In genomic region chr3:189324538-189325138, GRCh38 we compare ENCODE assay signal across 1 cellular context.
TF ChIP-seq lines count a peak whose summit lies in the region.

No MANE protein-coding gene starts in this region.

TF ChIP-seq in GM12878, 131 proteins besides CTCF, POLR2A, EP300 and RAD21 (continued from another document and continues in another):
- no peak for TF ChIP-seq USF2 (IDR thresholded peaks at IDR 0.05; ENCODE audit: borderline replicate concordance, low read depth, low read length)
- TF ChIP-seq RAD51 (IDR thresholded peaks at IDR 0.05) = no peak
- peak; percentile 53; the same call in 1 of the 2 replicates for TF ChIP-seq POLR2AphosphoS2 (IDR thresholded peaks at IDR 0.05; ENCODE audit: low read depth, low read length)
- TF ChIP-seq REST (IDR thresholded peaks at IDR 0.05; ENCODE audit: low read depth, low read length) = no peak
- TF ChIP-seq SMAD5 (IDR thresholded peaks at IDR 0.05; ENCODE audit: low read depth) = no peak
- TF ChIP-seq CHD4 (IDR thresholded peaks at IDR 0.05) = no peak
- TF ChIP-seq IRF4 (IDR thresholded peaks at IDR 0.05; ENCODE audit: low read depth, low read length) = 0 out of 2 replicates have a peak, but pooled peaks have one; percentile 52
- TF ChIP-seq POU2F2 (IDR thresholded peaks at IDR 0.05; ENCODE audit: borderline replicate concordance, low read depth, low read length) = peak; percentile 70; the same call in 2 of the 3 replicates
- TF ChIP-seq KAT2A (conservative IDR thresholded peaks at IDR 0.05; ENCODE audit: control insufficient read depth, low read depth, low read length) = no peak
- peak; percentile 73 for TF ChIP-seq BCL3 (IDR thresholded peaks at IDR 0.05; ENCODE audit: borderline replicate concordance, insufficient read depth, low read depth, low read length, poor library complexity, severe bottlenecking)
- peak; percentile 91 for TF ChIP-seq ZNF217 (IDR thresholded peaks at IDR 0.05)
- TF ChIP-seq ESRRA (IDR thresholded peaks at IDR 0.05; ENCODE audit: low read length) = no peak
- TF ChIP-seq MYC (IDR thresholded peaks at IDR 0.05; ENCODE audit: insufficient read depth, insufficient read length, insufficient replicate concordance, low read length, severe bottlenecking) = no peak
- TF ChIP-seq HDAC6 (IDR thresholded peaks at IDR 0.05; ENCODE audit: unreplicated experiment) = no peak
- no peak for TF ChIP-seq RB1 (IDR thresholded peaks at IDR 0.05; ENCODE audit: borderline replicate concordance)
- TF ChIP-seq HDAC2 (IDR thresholded peaks at IDR 0.05) = no peak
- TF ChIP-seq SMARCA5 (IDR thresholded peaks at IDR 0.05) = no peak
- TF ChIP-seq E2F4 (IDR thresholded peaks at IDR 0.05; ENCODE audit: low read depth, low read length) = no peak
- peak; percentile 75 for TF ChIP-seq GATAD2B (conservative IDR thresholded peaks at IDR 0.05; ENCODE audit: low read depth)
- TF ChIP-seq SP1 (IDR thresholded peaks at IDR 0.05; ENCODE audit: low read depth, low read length) = no peak
- TF ChIP-seq YY1 (IDR thresholded peaks at IDR 0.05; ENCODE audit: low read depth, low read length) = no peak
- no peak for TF ChIP-seq BRCA1 (IDR thresholded peaks at IDR 0.05; ENCODE audit: low read depth, low read length)
- peak; percentile 69; the same call in 1 of the 2 replicates for TF ChIP-seq NBN (IDR thresholded peaks at IDR 0.05)
- TF ChIP-seq TCF7 (IDR thresholded peaks at IDR 0.05; ENCODE audit: borderline replicate concordance) = no peak; the same call in 1 of the 2 replicates
- no peak for TF ChIP-seq FOS (IDR thresholded peaks at IDR 0.05; ENCODE audit: borderline replicate concordance, extremely low read depth, insufficient read length)
- TF ChIP-seq ZNF24 (IDR thresholded peaks at IDR 0.05) = no peak
- TF ChIP-seq SREBF1 (IDR thresholded peaks at IDR 0.05; ENCODE audit: low read length) = no peak
- TF ChIP-seq ZNF622 (IDR thresholded peaks at IDR 0.05) = no peak
- TF ChIP-seq YBX1 (IDR thresholded peaks at IDR 0.05) = no peak
- no peak for TF ChIP-seq ZBTB40 (IDR thresholded peaks at IDR 0.05; ENCODE audit: borderline replicate concordance)
- no peak for TF ChIP-seq NKRF (conservative IDR thresholded peaks at IDR 0.05)
- TF ChIP-seq ZZZ3 (IDR thresholded peaks at IDR 0.05; ENCODE audit: control insufficient read depth, insufficient read length, low read depth) = no peak
- TF ChIP-seq CBX3 (IDR thresholded peaks at IDR 0.05; ENCODE audit: borderline replicate concordance, low read depth) = no peak
- TF ChIP-seq SRF (IDR thresholded peaks at IDR 0.05; ENCODE audit: low read depth in 2 of 2, low read length in 2 of 2) = no peak
- no peak for TF ChIP-seq CEBPZ (IDR thresholded peaks at IDR 0.05; ENCODE audit: low read depth, low read length)
- peak; percentile 86 for TF ChIP-seq CREM (IDR thresholded peaks at IDR 0.05; ENCODE audit: low read depth)
- TF ChIP-seq NRF1 (conservative IDR thresholded peaks at IDR 0.05; ENCODE audit: low read depth, low read length) = no peak
- no peak for TF ChIP-seq CREB1 (IDR thresholded peaks at IDR 0.05; ENCODE audit: low read depth)
- no peak for TF ChIP-seq POLR2AphosphoS5 (IDR thresholded peaks at IDR 0.05; ENCODE audit: low read length)
- no peak for TF ChIP-seq HDGF (IDR thresholded peaks at IDR 0.05)
- peak; percentile 98 for TF ChIP-seq MTA3 (IDR thresholded peaks at IDR 0.05; ENCODE audit: borderline replicate concordance, low read length)
- no peak for TF ChIP-seq SPI1 (IDR thresholded peaks at IDR 0.05; ENCODE audit: borderline replicate concordance, insufficient read depth, low read depth, low read length)
- TF ChIP-seq MYB (IDR thresholded peaks at IDR 0.05; ENCODE audit: borderline replicate concordance, low read depth, low read length) = no peak
- peak; percentile 88 for TF ChIP-seq BCL11A (IDR thresholded peaks at IDR 0.05; ENCODE audit: low read depth, low read length)
- peak; percentile 95 for TF ChIP-seq FOXM1 (IDR thresholded peaks at IDR 0.05; ENCODE audit: low read depth, low read length)
- peak; percentile 94 for TF ChIP-seq ATF2 (IDR thresholded peaks at IDR 0.05; ENCODE audit: low read length)
- no peak for TF ChIP-seq WRNIP1 (IDR thresholded peaks at IDR 0.05; ENCODE audit: borderline replicate concordance, low read depth, low read length)
